Comparison of ENCODE assay signal across 9 cellular contexts in genomic region chr7:151472644-151473380, GRCh38. TPM values are rescaled to one million over a fixed set of nuclear protein-coding genes. Genes with fewer than 3 reads are reported as not detected.
DNase-seq lines count a peak whose midpoint lies in the region; ATAC-seq and TF ChIP-seq lines count a peak whose summit lies in the region.
"Had no signal": no experiment of that assay in that cellular context is flagged by ENCODE, and none has a peak within 500 bp of the region (broad histone marks: within the 10 kb centered on the region; RNA-seq: fewer than 3 reads in every experiment).

No MANE protein-coding gene starts in this region.

- TF ChIP-seq CTCF in GM20000 (IDR thresholded peaks at IDR 0.05; ENCODE audit: extremely low read depth, missing control alignments): no peak

- H3K27me3 Mint-ChIP-seq in activated naive CD4-positive, alpha-beta T cell treated with anti-CD3 and anti-CD28 coated beads, Interleukin-2, amount 50 U/mL, for 24 hours: no peaks in the 10 kb centered on the region
- H3K27me3 Mint-ChIP-seq in activated naive CD8-positive, alpha-beta T cell treated with anti-CD3 and anti-CD28 coated beads, Interleukin-2, amount 10 ng/mL, durations not matched to agents 7 days and 5 days: no peaks in the 10 kb centered on the region

- POLR2A ChIA-PET in activated naive CD8-positive, alpha-beta T cell treated with anti-CD3 and anti-CD28 coated beads, Interleukin-2, amount 10 ng/mL, durations not matched to agents 7 days and 5 days (lab: Charles Lee): no interaction called here

- peak overlapping the region; percentile 60 for H3K27ac Mint-ChIP-seq in activated naive CD4-positive, alpha-beta T cell treated with anti-CD3 and anti-CD28 coated beads, Interleukin-2, amount 50 U/mL, for 24 hours
- H3K27ac Mint-ChIP-seq in activated naive CD8-positive, alpha-beta T cell treated with anti-CD3 and anti-CD28 coated beads, Interleukin-2, amount 10 ng/mL, durations not matched to agents 7 days and 5 days: peak overlapping the region; percentile 70
- peak overlapping the region; percentile 46 for H3K27ac Mint-ChIP-seq in stimulated activated effector memory CD8-positive, alpha-beta T cell treated with anti-CD3 and anti-CD28 coated beads, Interleukin-12 subunit alpha, Interleukin-12 subunit beta, amount 100 ng/mL, for 72 hours

- peak; percentile 39 for ATAC-seq in HG02943 (IDR thresholded peaks at IDR 0.05; ENCODE audit: low read depth, unreplicated experiment)
- no peak for ATAC-seq in activated naive CD8-positive, alpha-beta T cell treated with anti-CD3 and anti-CD28 coated beads, Interleukin-2, amount 10 ng/mL, durations not matched to agents 7 days and 5 days (ENCODE audit: low read depth)
- ATAC-seq in stimulated activated effector memory CD8-positive, alpha-beta T cell treated with anti-CD3 and anti-CD28 coated beads, Interleukin-12 subunit alpha, Interleukin-12 subunit beta, amount 100 ng/mL, for 72 hours: no peak

- no peaks in the 10 kb centered on the region for H3K9me3 Mint-ChIP-seq in activated naive CD4-positive, alpha-beta T cell treated with anti-CD3 and anti-CD28 coated beads, Interleukin-2, amount 50 U/mL, for 24 hours
- H3K9me3 Mint-ChIP-seq in activated naive CD8-positive, alpha-beta T cell treated with anti-CD3 and anti-CD28 coated beads, Interleukin-2, amount 10 ng/mL, durations not matched to agents 7 days and 5 days: no peaks in the 10 kb centered on the region
- H3K9me3 Mint-ChIP-seq in stimulated activated effector memory CD8-positive, alpha-beta T cell treated with anti-CD3 and anti-CD28 coated beads, Interleukin-12 subunit alpha, Interleukin-12 subunit beta, amount 100 ng/mL, for 72 hours: no peaks in the 10 kb centered on the region

- H3K36me3 Mint-ChIP-seq in activated naive CD4-positive, alpha-beta T cell treated with anti-CD3 and anti-CD28 coated beads, Interleukin-2, amount 50 U/mL, for 24 hours: peaks cover 26% of the 10 kb centered on the region
- peaks cover 40% of the 10 kb centered on the region for H3K36me3 Mint-ChIP-seq in activated naive CD8-positive, alpha-beta T cell treated with anti-CD3 and anti-CD28 coated beads, Interleukin-2, amount 10 ng/mL, durations not matched to agents 7 days and 5 days
- peaks cover 88% of the 10 kb centered on the region for H3K36me3 Mint-ChIP-seq in stimulated activated effector memory CD8-positive, alpha-beta T cell treated with anti-CD3 and anti-CD28 coated beads, Interleukin-12 subunit alpha, Interleukin-12 subunit beta, amount 100 ng/mL, for 72 hours

- DNase-seq in activated naive CD4-positive, alpha-beta T cell treated with anti-CD3 and anti-CD28 coated beads, Interleukin-2, amount 50 U/mL, for 16 hours: no peak
- DNase-seq in activated naive CD8-positive, alpha-beta T cell treated with anti-CD3 and anti-CD28 coated beads, Interleukin-2, amount 10 ng/mL, durations not matched to agents 7 days and 5 days: no peak
- no peak for DNase-seq in stimulated activated effector memory CD8-positive, alpha-beta T cell treated with anti-CD3 and anti-CD28 coated beads, Interleukin-12 subunit alpha, Interleukin-12 subunit beta, amount 100 ng/mL, for 72 hours (ENCODE audit: low spot score in 2 of 2)
- DNase-seq in NCI-H2171 (lab: John Stamatoyannopoulos, UW): no peak
- DNase-seq in NOMO-1 treated with dmso at 0.1 percent for 144 hours (lab: John Stamatoyannopoulos, UW; ENCODE audit: unreplicated experiment): no peak
- DNase-seq in GM20000 (ENCODE audit: low spot score): no peak
- DNase-seq: BE2C had no signal

- peaks cover 45% of the 10 kb centered on the region for H3K4me1 Mint-ChIP-seq in activated naive CD4-positive, alpha-beta T cell treated with anti-CD3 and anti-CD28 coated beads, Interleukin-2, amount 50 U/mL, for 24 hours
- H3K4me1 Mint-ChIP-seq in activated naive CD8-positive, alpha-beta T cell treated with anti-CD3 and anti-CD28 coated beads, Interleukin-2, amount 10 ng/mL, durations not matched to agents 7 days and 5 days: peaks cover 46% of the 10 kb centered on the region
- peaks cover 59% of the 10 kb centered on the region for H3K4me1 Mint-ChIP-seq in stimulated activated effector memory CD8-positive, alpha-beta T cell treated with anti-CD3 and anti-CD28 coated beads, Interleukin-12 subunit alpha, Interleukin-12 subunit beta, amount 100 ng/mL, for 72 hours

- H3K4me3 Mint-ChIP-seq in activated naive CD4-positive, alpha-beta T cell treated with anti-CD3 and anti-CD28 coated beads, Interleukin-2, amount 50 U/mL, for 24 hours: no peak overlapping the region
- H3K4me3 Mint-ChIP-seq in activated naive CD8-positive, alpha-beta T cell treated with anti-CD3 and anti-CD28 coated beads, Interleukin-2, amount 10 ng/mL, durations not matched to agents 7 days and 5 days: peak overlapping the region; percentile 45
- H3K4me3 Mint-ChIP-seq in stimulated activated effector memory CD8-positive, alpha-beta T cell treated with anti-CD3 and anti-CD28 coated beads, Interleukin-12 subunit alpha, Interleukin-12 subunit beta, amount 100 ng/mL, for 72 hours: peak overlapping the region; percentile 45

RNA-seq across cellular contexts. Expression of gene CRYGN, which starts 32.9 kb away (rescaled TPM):
- total RNA-seq in activated naive CD8-positive, alpha-beta T cell treated with anti-CD3 and anti-CD28 coated beads, Interleukin-2, amount 10 ng/mL, durations not matched to agents 7 days and 5 days: under 1 TPM; 0.25 to 0.91 TPM

RNA-seq across cellular contexts. Expression of gene RHEB, which starts 46.9 kb away (rescaled TPM):
- 10 to 100 TPM; 73.0 to 78.9 TPM for total RNA-seq in activated naive CD8-positive, alpha-beta T cell treated with anti-CD3 and anti-CD28 coated beads, Interleukin-2, amount 10 ng/mL, durations not matched to agents 7 days and 5 days
